ENCODE assay signal across 1 cellular context in the genomic region with DNA sequence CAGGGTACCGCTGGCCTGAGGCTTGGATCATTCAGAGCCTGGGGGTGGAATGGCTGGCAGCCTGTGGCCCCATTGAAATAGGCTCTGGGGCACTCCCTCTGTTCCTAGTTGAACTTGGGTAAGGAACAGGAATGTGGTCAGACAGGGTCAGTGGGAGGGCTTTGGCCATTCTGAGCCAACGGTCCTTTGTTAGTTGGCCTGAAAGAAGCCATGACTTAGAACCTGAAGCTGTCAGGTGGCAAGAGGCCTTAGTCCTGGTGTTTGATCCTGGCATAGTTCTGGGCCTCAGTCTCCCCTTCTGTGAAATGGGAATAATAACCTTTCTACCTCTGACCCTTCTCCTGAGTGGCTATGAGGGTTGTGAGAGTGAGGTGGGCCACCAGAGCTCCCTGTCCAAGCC.
TF ChIP-seq lines count a peak whose summit lies in the region.

No MANE protein-coding gene starts in this region.

TF ChIP-seq in WTC11, 78 proteins besides CTCF, POLR2A, EP300 and RAD21 (continued from another document):
- no peak for TF ChIP-seq ERG (CRISPR knock-in tag; IDR thresholded peaks at IDR 0.05)
- TF ChIP-seq NR3C1 (CRISPR knock-in tag; conservative IDR thresholded peaks at IDR 0.05; ENCODE audit: low read depth) = no peak
